ENCODE assay signal across 30 cellular contexts in genomic region chr13:71962735-71963134, GRCh38.
"Had no signal": no experiment of that assay in that cellular context is flagged by ENCODE, and none has a peak within 500 bp of the region (broad histone marks: within the 10 kb centered on the region; RNA-seq: fewer than 3 reads in every experiment).

No MANE protein-coding gene starts in this region.

- H3K27me3 Mint-ChIP-seq: natural killer cell treated with Interleukin-12 subunit alpha and Interleukin-12 subunit beta and Interleukin-15 and Interleukin-18, amount 100 ng/mL, for 72 hours; progenitor cell of endocrine pancreas; stimulated activated naive B cell treated with anti-CD40 and anti-IgM and Interleukin-4, amounts not matched to agents 10 μg/mL and 1 μg/mL and 100 μg/mL, for 72 hours; stimulated activated naive CD8-positive, alpha-beta T cell treated with anti-CD3 and anti-CD28 coated beads, Interleukin-15, Interleukin-2, amounts not matched to agents 100 ng/mL and 50 ng/mL, for 24 hours had no signal

- H3K4me3 ChIP-seq: ovary, psoas muscle, right lobe of liver, sigmoid colon, stomach, suprapubic skin, testis, tibial artery, transverse colon, upper lobe of left lung, vagina had no signal

- H3K36me3 ChIP-seq: ovary, right lobe of liver, sigmoid colon, stomach, suprapubic skin, tibial artery, transverse colon, upper lobe of left lung, vagina had no signal

- ATAC-seq: naive thymus-derived CD8-positive, alpha-beta T cell; natural killer cell treated with Interleukin-12 subunit alpha and Interleukin-12 subunit beta and Interleukin-15 and Interleukin-18, amount 100 ng/mL, for 72 hours; psoas muscle; right cardiac atrium; right lobe of liver; stimulated activated effector memory CD8-positive, alpha-beta T cell treated with anti-CD3 and anti-CD28 coated beads, Interleukin-12 subunit alpha, Interleukin-12 subunit beta, amount 100 ng/mL, for 72 hours; stimulated activated naive B cell treated with anti-CD40 and anti-IgM and Interleukin-4, amounts not matched to agents 10 μg/mL and 1 μg/mL and 100 μg/mL, for 72 hours had no signal

- H3K4me3 Mint-ChIP-seq: naive thymus-derived CD8-positive, alpha-beta T cell; natural killer cell treated with Interleukin-12 subunit alpha and Interleukin-12 subunit beta and Interleukin-15 and Interleukin-18, amount 100 ng/mL, for 72 hours; nephron progenitor cell; neural crest cell; stimulated activated effector memory CD8-positive, alpha-beta T cell treated with anti-CD3 and anti-CD28 coated beads, Interleukin-12 subunit alpha, Interleukin-12 subunit beta, amount 100 ng/mL, for 72 hours; stimulated activated naive B cell treated with anti-CD40 and anti-IgM and Interleukin-4, amounts not matched to agents 10 μg/mL and 1 μg/mL and 100 μg/mL, for 72 hours; stimulated activated naive CD8-positive, alpha-beta T cell treated with anti-CD3 and anti-CD28 coated beads, Interleukin-15, Interleukin-2, amounts not matched to agents 100 ng/mL and 50 ng/mL, for 24 hours had no signal

- H3K4me1 Mint-ChIP-seq: nephron progenitor cell; neural crest cell; stimulated activated effector memory CD8-positive, alpha-beta T cell treated with anti-CD3 and anti-CD28 coated beads, Interleukin-12 subunit alpha, Interleukin-12 subunit beta, amount 100 ng/mL, for 72 hours had no signal

- H3K79me2 ChIP-seq: parathyroid adenoma had no signal

- H2AFZ ChIP-seq: parathyroid adenoma had no signal

- FAIRE-seq: small intestine, urothelium cell line had no signal

- H3K36me3 Mint-ChIP-seq: naive thymus-derived CD8-positive, alpha-beta T cell; natural killer cell treated with Interleukin-12 subunit alpha and Interleukin-12 subunit beta and Interleukin-15 and Interleukin-18, amount 100 ng/mL, for 72 hours; stimulated activated effector memory CD8-positive, alpha-beta T cell treated with anti-CD3 and anti-CD28 coated beads, Interleukin-12 subunit alpha, Interleukin-12 subunit beta, amount 100 ng/mL, for 72 hours; stimulated activated naive B cell treated with anti-CD40 and anti-IgM and Interleukin-4, amounts not matched to agents 10 μg/mL and 1 μg/mL and 100 μg/mL, for 72 hours had no signal

- H3K4me1 ChIP-seq: parathyroid adenoma, psoas muscle, right lobe of liver, sigmoid colon, stomach, suprapubic skin, testis, tibial artery, transverse colon, upper lobe of left lung, vagina had no signal

- H3K27ac Mint-ChIP-seq: naive thymus-derived CD8-positive, alpha-beta T cell; natural killer cell treated with Interleukin-12 subunit alpha and Interleukin-12 subunit beta and Interleukin-15 and Interleukin-18, amount 100 ng/mL, for 72 hours; nephron progenitor cell; progenitor cell of endocrine pancreas; stimulated activated effector memory CD8-positive, alpha-beta T cell treated with anti-CD3 and anti-CD28 coated beads, Interleukin-12 subunit alpha, Interleukin-12 subunit beta, amount 100 ng/mL, for 72 hours; stimulated activated naive B cell treated with anti-CD40 and anti-IgM and Interleukin-4, amounts not matched to agents 10 μg/mL and 1 μg/mL and 100 μg/mL, for 72 hours; stimulated activated naive CD8-positive, alpha-beta T cell treated with anti-CD3 and anti-CD28 coated beads, Interleukin-15, Interleukin-2, amounts not matched to agents 100 ng/mL and 50 ng/mL, for 24 hours had no signal

- H3K27me3 ChIP-seq: ovary, right lobe of liver, sigmoid colon, stomach, suprapubic skin, testis, tibial artery, transverse colon, upper lobe of left lung, vagina had no signal

- H3K27ac ChIP-seq: ovary, parathyroid adenoma, psoas muscle, right lobe of liver, sigmoid colon, stomach, suprapubic skin, testis, tibial artery, transverse colon, upper lobe of left lung, vagina had no signal

- H3K9ac ChIP-seq: parathyroid adenoma had no signal

- DNase-seq: naive thymus-derived CD8-positive, alpha-beta T cell; nephron progenitor cell; occipital lobe; ovary; posterior cingulate gyrus; psoas muscle; right cardiac atrium; right lobe of liver; sigmoid colon; small intestine; stimulated activated CD4-positive, alpha-beta T cell treated with anti-CD3 and anti-CD28 coated beads, Interleukin-15, amount 100 ng/mL, for 24 hours; stimulated activated CD4-positive, alpha-beta T cell treated with anti-CD3 and anti-CD28 coated beads, Interleukin-2, amount 100 ng/mL, for 24 hours; stimulated activated CD4-positive, alpha-beta T cell treated with anti-CD3 and anti-CD28 coated beads, Interleukin-2, amount 100 ng/mL, for 48 hours; stimulated activated CD4-positive, alpha-beta T cell treated with anti-CD3 and anti-CD28 coated beads, Interleukin-4, amount 100 ng/mL, for 24 hours; stimulated activated naive B cell treated with anti-CD40 and anti-IgM and Interleukin-4, amounts not matched to agents 10 μg/mL and 1 μg/mL and 100 μg/mL, for 72 hours; stimulated activated naive CD4-positive, alpha-beta T cell treated with Interleukin-2 at 50 U/mL for 16 hours; stomach; testis; tibial artery; transverse colon; upper lobe of left lung had no signal

- H3K9me3 Mint-ChIP-seq: naive thymus-derived CD8-positive, alpha-beta T cell; nephron progenitor cell; neural crest cell; stimulated activated naive B cell treated with anti-CD40 and anti-IgM and Interleukin-4, amounts not matched to agents 10 μg/mL and 1 μg/mL and 100 μg/mL, for 72 hours had no signal

- H3K9me3 ChIP-seq: ovary, psoas muscle, right lobe of liver, sigmoid colon, stomach, suprapubic skin, testis, tibial artery, transverse colon, upper lobe of left lung, vagina had no signal
